ENCODE assay signal across 13 cellular contexts in the genomic region with DNA sequence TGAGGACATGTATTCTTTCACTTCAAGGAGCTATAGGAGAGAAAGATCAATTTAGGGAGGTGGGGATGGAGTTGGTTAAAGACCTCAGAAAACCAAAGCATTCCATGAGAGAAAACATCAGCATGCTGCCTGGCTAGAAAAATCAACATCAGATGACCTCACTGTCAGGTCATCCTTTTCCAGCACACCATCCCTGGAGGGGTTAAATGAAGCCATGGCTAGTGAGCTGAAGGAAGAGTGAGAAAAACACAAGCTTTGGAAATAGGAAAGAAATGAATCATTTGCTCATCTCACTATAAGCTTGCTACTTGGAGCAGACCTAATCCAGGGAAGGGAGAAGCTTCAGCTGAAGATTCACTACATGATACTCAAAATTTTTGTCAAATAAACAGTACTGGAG.
DNase-seq lines count a peak whose midpoint lies in the region; ATAC-seq and TF ChIP-seq lines count a peak whose summit lies in the region.
"Had no signal": no experiment of that assay in that cellular context is flagged by ENCODE, and none has a peak within 500 bp of the region (broad histone marks: within the 10 kb centered on the region; RNA-seq: fewer than 3 reads in every experiment).

No MANE protein-coding gene starts in this region.

- H3K9ac ChIP-seq in endodermal cell (ENCODE audit: extremely low read depth, low read length, poor library complexity, severe bottlenecking) = no peak overlapping the region

- no peaks in the 10 kb centered on the region for H3K27me3 ChIP-seq in CD8-positive, alpha-beta memory T cell (ENCODE audit: insufficient read depth, low read length, poor library complexity, severe bottlenecking)
- no peaks in the 10 kb centered on the region for H3K27me3 ChIP-seq in endodermal cell (ENCODE audit: control insufficient read depth, insufficient read depth, low read length, poor library complexity, severe bottlenecking)

- DNase-seq in CD8-positive, alpha-beta memory T cell = no peak
- DNase-seq in LHCN-M2 (ENCODE audit: low read depth) (peak; percentile 64), endodermal cell (no peak), DMS114 treated with DMSO at 0.1 percent for 48 hours (lab: John Stamatoyannopoulos, UW; ENCODE audit: unreplicated experiment) (no peak)
- DNase-seq in activated effector memory CD4-positive, alpha-beta T cell treated with Interleukin-2 at 50 U/mL for 16 hours = no peak
- DNase-seq: GF-D8, Kasumi-1, NCI-H2029 treated with DMSO at 0.1 percent for 48 hours had no signal

- peak overlapping the region in 1 of 7 donors; percentile 70 for H3K4me3 Mint-ChIP-seq in CD8-positive, alpha-beta memory T cell
- H3K4me3 Mint-ChIP-seq in endodermal cell (no peak overlapping the region), nephron (no peak overlapping the region)

- TF ChIP-seq CTCF in endodermal cell (conservative IDR thresholded peaks at IDR 0.05) (no peak), nephron (IDR thresholded peaks at IDR 0.05; ENCODE audit: unreplicated experiment in 3 of 3) (no peak)

- POLR2A ChIA-PET in CD8-positive, alpha-beta memory T cell (lab: Charles Lee) = no interaction called here

- CTCF ChIA-PET in CD8-positive, alpha-beta memory T cell (lab: Charles Lee) = no interaction called here

- no peaks in the 10 kb centered on the region for H3K4me1 ChIP-seq in CD8-positive, alpha-beta memory T cell (ENCODE audit: insufficient read depth, low read length)
- H3K4me1 ChIP-seq in endodermal cell (ENCODE audit: control insufficient read depth, insufficient read depth, low read length) = peaks cover 9% of the 10 kb centered on the region
- H3K4me1 ChIP-seq: HAP-1 had no signal

- peaks cover 6% of the 10 kb centered on the region for H3K36me3 ChIP-seq in CD8-positive, alpha-beta memory T cell (ENCODE audit: insufficient read depth, low read length)
- H3K36me3 ChIP-seq in endodermal cell (ENCODE audit: control insufficient read depth, insufficient read depth, low read length) = peaks cover 52% of the 10 kb centered on the region
- H3K36me3 ChIP-seq: HAP-1 had no signal

- ATAC-seq in GM19452 (IDR thresholded peaks at IDR 0.05; ENCODE audit: unreplicated experiment) = no peak
- no peak for ATAC-seq in HG03175 (IDR thresholded peaks at IDR 0.05; ENCODE audit: unreplicated experiment)

- no peak overlapping the region for H3K4me3 ChIP-seq in CD8-positive, alpha-beta memory T cell (ENCODE audit: low read length)
- H3K4me3 ChIP-seq in endodermal cell (ENCODE audit: low read length) = no peak overlapping the region
- H3K4me3 ChIP-seq: HAP-1 had no signal

- H3K9me3 ChIP-seq in CD8-positive, alpha-beta memory T cell (ENCODE audit: low read length) = no peaks in the 10 kb centered on the region
- H3K9me3 ChIP-seq in endodermal cell (ENCODE audit: control insufficient read depth, low read length) = no peaks in the 10 kb centered on the region
- H3K9me3 ChIP-seq: HAP-1 had no signal

- peaks cover 34 to 58% (median 39%) of the 10 kb centered on the region in 3 donors for H3K4me1 Mint-ChIP-seq in CD8-positive, alpha-beta memory T cell
- H3K4me1 Mint-ChIP-seq in endodermal cell (peaks cover 22% of the 10 kb centered on the region), nephron (peaks cover 33% of the 10 kb centered on the region)

- H3K27ac ChIP-seq in CD8-positive, alpha-beta memory T cell (ENCODE audit: low read depth, low read length) = no peak overlapping the region
- H3K27ac ChIP-seq in endodermal cell (ENCODE audit: low read depth, low read length) = no peak overlapping the region
- H3K27ac ChIP-seq: VCaP had no signal

- peaks cover 4 to 70% (median 15%) of the 10 kb centered on the region in 3 donors for H3K36me3 Mint-ChIP-seq in CD8-positive, alpha-beta memory T cell
- H3K36me3 Mint-ChIP-seq in endodermal cell (ENCODE audit: low read depth) (peaks cover 32% of the 10 kb centered on the region), nephron (ENCODE audit: low read depth) (peaks cover 45% of the 10 kb centered on the region)

- H3K9me3 Mint-ChIP-seq in CD8-positive, alpha-beta memory T cell = no peaks in the 10 kb centered on the region
- H3K9me3 Mint-ChIP-seq in endodermal cell = no peaks in the 10 kb centered on the region
- no peaks in the 10 kb centered on the region for H3K9me3 Mint-ChIP-seq in nephron

- H3K27ac Mint-ChIP-seq in CD8-positive, alpha-beta memory T cell = peak overlapping the region in 6 of 8 donors; percentile 1 to 78 (median 36)
- H3K27ac Mint-ChIP-seq in endodermal cell (peak overlapping the region; percentile 32), nephron (peak overlapping the region; percentile 28 to 63 (median 44))

- H3K27me3 Mint-ChIP-seq in CD8-positive, alpha-beta memory T cell = no peaks in the 10 kb centered on the region
- no peaks in the 10 kb centered on the region for H3K27me3 Mint-ChIP-seq in endodermal cell (ENCODE audit: insufficient read depth)
- no peaks in the 10 kb centered on the region for H3K27me3 Mint-ChIP-seq in nephron (ENCODE audit: low read depth)
